8 cellular contexts compared by ENCODE assay signal in genomic region chr20:49132995-49133451, GRCh38. TPM values are rescaled to one million over a fixed set of nuclear protein-coding genes. Genes with fewer than 3 reads are reported as not detected.
DNase-seq lines count a peak whose midpoint lies in the region; ATAC-seq, FAIRE-seq and TF ChIP-seq lines count a peak whose summit lies in the region.

No MANE protein-coding gene starts in this region.

- peak; percentile 63 for TF ChIP-seq CTCF in CD8-positive, alpha-beta T cell (IDR thresholded peaks at IDR 0.05)
- TF ChIP-seq CTCF in bronchial epithelial cell (IDR thresholded peaks at IDR 0.05; ENCODE audit: insufficient read depth, low read length, severe bottlenecking) (peak; percentile 24), kidney (IDR thresholded peaks at IDR 0.05; ENCODE audit: borderline replicate concordance, extremely low read depth, insufficient read depth) (peak; percentile 64)

- peak in 1 of 7 experiments; percentile 18 for DNase-seq in CD8-positive, alpha-beta T cell
- DNase-seq in H7: peak; percentile 50
- peak; percentile 47 for DNase-seq in NT2/D1 (ENCODE audit: low read depth, low spot score)
- peak; percentile 60 for DNase-seq in bronchial epithelial cell (ENCODE audit: low read depth)
- no peak for DNase-seq in kidney
- DNase-seq in superior temporal gyrus (ENCODE audit: extremely low spot score): peak; percentile 95
- no peak for DNase-seq in NCI-H774 (lab: John Stamatoyannopoulos, UW)
- no peak for DNase-seq in T1000 (lab: John Stamatoyannopoulos, UW)

- CTCF ChIA-PET in CD8-positive, alpha-beta T cell (lab: Charles Lee): interaction anchor here (0.6 to 8.3 kb wide), 32 partner anchors 8 to 1511 kb away, joined by 3 to 174 read pairs (median 4); partner anchors contain the start of gene DDX27

- H3K27ac Mint-ChIP-seq in CD8-positive, alpha-beta T cell: no peak overlapping the region

- POLR2A ChIA-PET in CD8-positive, alpha-beta T cell (lab: Charles Lee): interaction anchor here (0.7 to 1.5 kb wide), 4 partner anchors 23 to 1826 kb away, joined by 3 to 6 read pairs (median 3); partner anchors contain the start of genes DDX27 and MOCS3

- intact Hi-C loops in CD8-positive, alpha-beta T cell (cut with DNase I, micrococcal nuclease): loop anchor here (1.0 to 2.0 kb wide), 2 partner anchors 54 to 84 kb away; no protein-coding TSS in a partner anchor
- intact Hi-C loops in kidney (cut with DNase I): loop anchor here (5.0 kb wide), 1 partner anchor 84 kb away; the partner anchor contains the start of gene DDX27

- no peak overlapping the region for H3K27ac ChIP-seq in CD8-positive, alpha-beta T cell (ENCODE audit: low read depth, low read length)
- no peak overlapping the region for H3K27ac ChIP-seq in kidney (ENCODE audit: low read depth in 2 of 2, low read length in 2 of 2)

- no peak for FAIRE-seq in bronchial epithelial cell (lab: Jason Lieb, UNC)
- peak; percentile 82 for FAIRE-seq in kidney (lab: Jason Lieb, UNC)

- H3K9me3 Mint-ChIP-seq in CD8-positive, alpha-beta T cell: no peaks in the 10 kb centered on the region

- H3K36me3 Mint-ChIP-seq in CD8-positive, alpha-beta T cell: peaks cover 61% of the 10 kb centered on the region

- H3K9me3 ChIP-seq in CD8-positive, alpha-beta T cell (ENCODE audit: low read length): no peaks in the 10 kb centered on the region
- H3K9me3 ChIP-seq in NT2/D1 (ENCODE audit: insufficient read depth, low read length) (no peaks in the 10 kb centered on the region), kidney (ENCODE audit: control insufficient read depth in 1 of 2, low read length in 2 of 2) (no peaks in the 10 kb centered on the region)

- H3K36me3 ChIP-seq in CD8-positive, alpha-beta T cell (ENCODE audit: insufficient read depth, low read length): peaks cover 20% of the 10 kb centered on the region
- H3K36me3 ChIP-seq in H7 (replicated peaks; ENCODE audit: control insufficient read depth, insufficient read depth, low read length) (peaks cover 13% of the 10 kb centered on the region), NT2/D1 (ENCODE audit: insufficient read depth, insufficient read length, low read length) (peaks cover 52% of the 10 kb centered on the region), bronchial epithelial cell (ENCODE audit: control insufficient read depth, insufficient read depth, low read length) (peaks cover 2% of the 10 kb centered on the region), kidney (ENCODE audit: control insufficient read depth in 1 of 2, insufficient read depth in 2 of 2, low read length in 2 of 2) (peaks cover 7 to 14% of the 10 kb centered on the region in 2 donors)

- H3K4me3 Mint-ChIP-seq in CD8-positive, alpha-beta T cell: no peak overlapping the region

- H3K9ac ChIP-seq in NT2/D1 (ENCODE audit: insufficient read length, low read depth) (no peak overlapping the region), kidney (ENCODE audit: low read length in 2 of 2) (peak overlapping the region in 1 of 2 donors; percentile 41)

- H3K4me3 ChIP-seq in CD8-positive, alpha-beta T cell (ENCODE audit: low read depth, low read length): no peak overlapping the region
- H3K4me3 ChIP-seq in H7 (ENCODE audit: insufficient read depth, low read depth, low read length) (no peak overlapping the region), NT2/D1 (ENCODE audit: insufficient read length, low read depth) (no peak overlapping the region), bronchial epithelial cell (ENCODE audit: low read depth, low read length) (no peak overlapping the region), kidney (ENCODE audit: low read length in 2 of 2) (no peak overlapping the region)

- H3K4me1 ChIP-seq in CD8-positive, alpha-beta T cell (ENCODE audit: insufficient read depth, low read length): no peaks in the 10 kb centered on the region
- H3K4me1 ChIP-seq in NT2/D1 (ENCODE audit: insufficient read depth, insufficient read length) (no peaks in the 10 kb centered on the region), kidney (ENCODE audit: control insufficient read depth in 1 of 2, insufficient read depth in 1 of 2, low read depth in 1 of 2, low read length in 2 of 2) (peaks cover 3 to 7% of the 10 kb centered on the region in 2 donors)

- no peaks in the 10 kb centered on the region for H3K27me3 Mint-ChIP-seq in CD8-positive, alpha-beta T cell (ENCODE audit: low read depth)

- peak; percentile 55 for ATAC-seq in CD8-positive, alpha-beta T cell

- H3K27me3 ChIP-seq in CD8-positive, alpha-beta T cell (ENCODE audit: insufficient read depth, low read length): no peaks in the 10 kb centered on the region
- no peaks in the 10 kb centered on the region for H3K27me3 ChIP-seq in H7 (ENCODE audit: control insufficient read depth, insufficient read depth, low read length)
- H3K27me3 ChIP-seq in NT2/D1 (ENCODE audit: insufficient read depth, insufficient read length): no peaks in the 10 kb centered on the region
- H3K27me3 ChIP-seq in bronchial epithelial cell (ENCODE audit: control insufficient read depth, insufficient read depth, low read length): no peaks in the 10 kb centered on the region

- H3K4me1 Mint-ChIP-seq in CD8-positive, alpha-beta T cell (ENCODE audit: low read depth): peaks cover 5% of the 10 kb centered on the region

RNA-seq across cellular contexts. Expression of gene STAU1, which starts 55.1 kb away (rescaled TPM):
- total RNA-seq in CD8-positive, alpha-beta T cell: 10 to 100 TPM; 74.6 to 76.3 TPM
- 56.5 and 70.1 TPM in 2 replicates for total RNA-seq in H7 (2014; rRNA removed; shearing (Covaris generic))
- total RNA-seq in bronchial epithelial cell: 31.1 and 34.3 TPM in 2 replicates
- total RNA-seq in kidney: 85.4 TPM
- 53.3 TPM for polyA plus RNA-seq in kidney (ENCODE audit: insufficient read depth, low read depth, low replicate concordance)

Comparison
In these comparisons a context has a peak if more than half of its experiments do, and no peak if none do; other contexts are left out.
1. DNase-seq: peak in H7 (single experiment), NT2/D1 (single experiment), bronchial epithelial cell (single experiment) and superior temporal gyrus (single experiment); none in kidney (single experiment), NCI-H774 (single experiment) and T1000 (single experiment).
2. Peak in every context shown above with its lines, with median percentiles within 50 percentile points of each other: CTCF ChIP-seq.